Comparison of ENCODE assay signal across 1 cellular context in the genomic region with DNA sequence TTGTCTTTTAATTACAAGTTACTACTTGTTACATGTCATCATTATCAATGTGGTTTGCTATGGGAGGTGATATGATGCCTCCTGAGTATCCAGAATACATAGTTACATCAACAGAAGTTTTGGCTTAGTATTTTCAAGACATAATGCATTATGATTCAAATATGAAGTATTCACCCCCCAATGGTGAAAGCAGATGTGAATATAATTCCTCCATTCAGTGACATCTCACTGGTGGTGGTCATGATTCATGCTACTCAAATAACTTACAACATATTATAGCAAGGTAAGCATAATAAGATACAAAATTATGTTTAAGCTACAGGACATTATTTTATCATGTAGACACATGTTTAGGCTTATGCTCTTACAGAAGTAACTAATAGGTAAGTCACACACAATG.
TF ChIP-seq lines count a peak whose summit lies in the region.

No MANE protein-coding gene starts in this region.

TF ChIP-seq in SK-N-SH treated with all-trans-retinoic acid at 6 μM for 48 hours, 23 proteins besides CTCF, POLR2A, EP300 and RAD21 (continued from another document):
- TF ChIP-seq ESRRG (CRISPR knock-in tag; IDR thresholded peaks at IDR 0.05) (no peak), OSR1 (CRISPR knock-in tag; IDR thresholded peaks at IDR 0.05) (no peak)
